Comparison of ENCODE assay signal across 8 cellular contexts in the genomic region with DNA sequence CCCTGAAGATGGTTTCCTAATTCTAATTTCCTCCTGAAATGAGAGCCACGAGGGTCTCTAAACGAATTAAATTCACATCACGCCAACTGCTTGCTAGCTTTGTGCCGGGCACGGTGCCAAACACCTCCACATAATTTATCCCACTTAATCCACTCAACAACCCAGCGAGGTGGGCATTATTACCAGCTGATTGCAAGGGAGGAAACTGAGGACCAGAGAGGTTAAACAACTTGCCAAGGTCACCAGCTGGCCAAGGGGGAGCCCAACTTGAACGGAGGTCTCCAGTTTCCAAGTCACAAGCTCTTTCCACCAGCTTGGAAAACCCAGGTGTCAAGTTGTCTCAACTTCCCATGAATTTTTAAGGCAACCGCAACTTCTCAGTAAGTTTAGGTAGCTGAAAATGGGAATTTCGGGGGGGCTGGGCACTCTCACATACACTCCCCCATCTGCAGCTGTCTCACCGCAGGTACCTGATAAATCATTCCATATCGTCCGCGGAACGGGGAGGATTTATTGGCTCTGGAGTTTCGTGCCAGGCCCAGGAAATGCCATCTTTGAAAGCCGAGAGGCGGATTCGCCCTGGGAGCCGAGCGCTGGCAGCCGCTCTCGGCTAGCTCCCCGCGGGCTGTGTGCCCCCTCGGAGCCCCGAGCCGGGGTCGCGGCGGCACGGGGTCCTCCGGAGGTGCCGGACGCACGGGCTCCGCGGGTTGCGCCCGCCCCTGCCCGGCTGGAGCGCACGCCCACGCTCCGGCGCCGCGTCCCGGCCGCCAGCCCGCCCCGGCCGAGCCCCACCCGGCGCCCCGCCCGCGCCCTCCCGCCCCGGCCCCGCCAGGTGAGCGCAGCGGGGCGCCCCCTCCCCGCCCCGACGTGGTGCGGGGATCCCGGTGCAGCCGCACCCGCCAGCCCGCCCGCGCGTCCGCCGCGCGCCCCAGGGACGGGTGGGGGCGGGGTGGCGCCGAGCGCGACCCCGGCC. TPM values are rescaled to one million over a fixed set of nuclear protein-coding genes. Genes with fewer than 3 reads are reported as not detected.
DNase-seq lines count a peak whose midpoint lies in the region; ATAC-seq and TF ChIP-seq lines count a peak whose summit lies in the region.

No MANE protein-coding gene starts in this region.

- no peaks in the 10 kb centered on the region for H3K9me2 ChIP-seq in SK-N-SH

- H3K9ac ChIP-seq in SK-N-SH: peak overlapping the region; percentile 60; the same call in 1 of the 2 replicates

- peak overlapping the region; percentile 89 for H3K4me2 ChIP-seq in SK-N-SH

- peak overlapping the region; percentile 64 to 75 for H3K4me3 ChIP-seq in SK-N-SH (ENCODE audit: low read depth in 2 of 2, low read length in 1 of 2)
- peak overlapping the region; percentile 43 for H3K4me3 ChIP-seq in iPS-11a (ENCODE audit: low read depth, low read length)
- peak overlapping the region; percentile 26 to 51 for H3K4me3 ChIP-seq in testis

- H3K4me1 ChIP-seq in SK-N-SH (ENCODE audit: control insufficient read depth in 1 of 2, insufficient read depth in 2 of 2, low read depth in 1 of 2, low read length in 1 of 2) (peaks cover 0 to 19% of the 10 kb centered on the region in 2 experiments; a peak in 2 of 4 replicates), testis (no peaks in the 10 kb centered on the region)

- intact Hi-C loops in testis (cut with DNase I; ENCODE audit: low total_unique reads): loop anchor here (10.0 kb wide), 1 partner anchor 433 kb away; no protein-coding TSS in a partner anchor
- intact Hi-C loops in sciatic nerve (cut with DNase I): no loop called here

- peaks cover 52% of the 10 kb centered on the region for H3K79me2 ChIP-seq in SK-N-SH (ENCODE audit: insufficient read depth)

- no peak for TF ChIP-seq RAD21 in SK-N-SH (IDR thresholded peaks at IDR 0.05; ENCODE audit: low read length)

- peak overlapping the region; percentile 79; the same call in 1 of the 2 replicates for H2AFZ ChIP-seq in SK-N-SH (ENCODE audit: low read depth)

- H3K36me3 ChIP-seq in SK-N-SH (replicated peaks in 1 of 2; ENCODE audit: control insufficient read depth in 1 of 2, insufficient read depth in 2 of 2, low read length in 1 of 2): no peaks in the 10 kb centered on the region
- no peaks in the 10 kb centered on the region for H3K36me3 ChIP-seq in testis (ENCODE audit: low read depth, missing control alignments)

- 19% methylated on average over 11 of the region's 85 CpGs for WGBS in SK-N-SH (ENCODE audit: low lambda C conversion rate)
- WGBS in testis, 2 donors: 9 to 25% methylated on average over 14 to 42 of the region's 85 CpGs

- POLR2A ChIA-PET in SK-N-SH (lab: Yijun Ruan, JAX): no interaction called here

- H3K9me3 ChIP-seq in SK-N-SH (no peaks in the 10 kb centered on the region), testis (no peaks in the 10 kb centered on the region)

- peaks cover 5% of the 10 kb centered on the region for H3F3A ChIP-seq in SK-N-SH (replicated peaks; ENCODE audit: insufficient read depth)

- TF ChIP-seq EP300 in SK-N-SH (IDR thresholded peaks at IDR 0.05; ENCODE audit: borderline replicate concordance in 1 of 2, low read depth in 1 of 2, low read length in 1 of 2): no peak

- TF ChIP-seq POLR2A in testis (IDR thresholded peaks at IDR 0.05): no peak

- H3K27ac ChIP-seq in SK-N-SH (ENCODE audit: low read depth in 2 of 2, low read length in 1 of 2) (no peak overlapping the region), testis (no peak overlapping the region), caudate nucleus (ENCODE audit: low read depth, low read length) (no peak overlapping the region)

- DNase-seq in DMS79 treated with DMSO at 0.1 percent for 48 hours (lab: John Stamatoyannopoulos, UW) (peak; percentile 38), DMS79 (lab: John Stamatoyannopoulos, UW) (no peak), SK-N-SH (peak; percentile 63), testis (peak; percentile 25), sciatic nerve (ENCODE audit: low spot score) (no peak), caudate nucleus (lab: John Stamatoyannopoulos, UW) (no peak)
- DNase-seq in activated CD8-positive, alpha-beta memory T cell treated with anti-CD3 and anti-CD28 coated beads, Interleukin-2, amount 50 U/mL, for 4 hours: no peak

- CTCF ChIA-PET in SK-N-SH (lab: Yijun Ruan, JAX): interaction anchor here (1.4 to 4.3 kb wide), 3 partner anchors 27 to 57 kb away, joined by 8 to 23 read pairs (median 9); no protein-coding TSS in a partner anchor

- ATAC-seq in sciatic nerve: no peak

- no peaks in the 10 kb centered on the region; the same call in 1 of the 2 replicates for H4K20me1 ChIP-seq in SK-N-SH (ENCODE audit: insufficient read depth)

- TF ChIP-seq CTCF in SK-N-SH (IDR thresholded peaks at IDR 0.05) (no peak), testis (IDR thresholded peaks at IDR 0.05) (no peak)

- no peaks in the 10 kb centered on the region; the same call in 1 of the 2 replicates for H3K27me3 ChIP-seq in SK-N-SH (ENCODE audit: insufficient read depth)
- H3K27me3 ChIP-seq in testis: no peaks in the 10 kb centered on the region

TF ChIP-seq in SK-N-SH, 30 proteins besides CTCF, POLR2A, EP300 and RAD21:
- TF ChIP-seq POLR2AphosphoS5 (IDR thresholded peaks at IDR 0.05; ENCODE audit: low read depth, low read length) (no peak), CHD2 (IDR thresholded peaks at IDR 0.05; ENCODE audit: low read length, partially characterized antibody) (no peak), YY1 (IDR thresholded peaks at IDR 0.05; ENCODE audit: low read depth) (no peak), SMC3 (IDR thresholded peaks at IDR 0.05; ENCODE audit: low read depth, low read length) (no peak), ELF1 (IDR thresholded peaks at IDR 0.05) (no peak), GATA2 (CRISPR knock-in tag; IDR thresholded peaks at IDR 0.05) (no peak)
- TF ChIP-seq, protein P1, sequence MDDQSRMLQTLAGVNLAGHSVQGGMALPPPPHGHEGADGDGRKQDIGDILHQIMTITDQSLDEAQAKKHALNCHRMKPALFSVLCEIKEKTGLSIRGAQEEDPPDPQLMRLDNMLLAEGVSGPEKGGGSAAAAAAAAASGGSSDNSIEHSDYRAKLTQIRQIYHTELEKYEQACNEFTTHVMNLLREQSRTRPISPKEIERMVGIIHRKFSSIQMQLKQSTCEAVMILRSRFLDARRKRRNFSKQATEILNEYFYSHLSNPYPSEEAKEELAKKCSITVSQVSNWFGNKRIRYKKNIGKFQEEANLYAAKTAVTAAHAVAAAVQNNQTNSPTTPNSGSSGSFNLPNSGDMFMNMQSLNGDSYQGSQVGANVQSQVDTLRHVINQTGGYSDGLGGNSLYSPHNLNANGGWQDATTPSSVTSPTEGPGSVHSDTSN (IDR thresholded peaks at IDR 0.05): peak; percentile 48

RNA-seq across cellular contexts. Expression of a gene that starts 0.6 kb away (rescaled TPM):
- polyA plus RNA-seq in SK-N-SH (2012; rRNA removed) (7.5 and 7.8 TPM in 2 replicates), testis (ENCODE audit: insufficient read depth, low read depth, low replicate concordance) (6.6 TPM)
- polyA plus RNA-seq in SK-N-SH (2012; cell fraction: cytosol; rRNA removed): 5.5 and 5.6 TPM in 2 replicates
- 16.7 and 19.9 TPM in 2 replicates for polyA plus RNA-seq in SK-N-SH (2012; cell fraction: nucleus; rRNA removed)
- total RNA-seq in testis (1 to 10 TPM; 7.0 to 8.1 TPM), sciatic nerve (1.0 TPM)

Comparison
In these comparisons a context has a peak if more than half of its experiments do, and no peak if none do; other contexts are left out.
1. DNase-seq: peak in DMS79 treated with DMSO at 0.1 percent for 48 hours (single experiment), SK-N-SH (single experiment) and testis (single experiment); none in DMS79 (single experiment), sciatic nerve (single experiment), caudate nucleus (0 of 61) and activated CD8-positive, alpha-beta memory T cell treated with anti-CD3 and anti-CD28 coated beads, Interleukin-2, amount 50 U/mL, for 4 hours (single experiment).
2. Peak in every context shown above with its lines, with median percentiles within 50 percentile points of each other: H3K4me3 ChIP-seq.